In the genomic region with DNA sequence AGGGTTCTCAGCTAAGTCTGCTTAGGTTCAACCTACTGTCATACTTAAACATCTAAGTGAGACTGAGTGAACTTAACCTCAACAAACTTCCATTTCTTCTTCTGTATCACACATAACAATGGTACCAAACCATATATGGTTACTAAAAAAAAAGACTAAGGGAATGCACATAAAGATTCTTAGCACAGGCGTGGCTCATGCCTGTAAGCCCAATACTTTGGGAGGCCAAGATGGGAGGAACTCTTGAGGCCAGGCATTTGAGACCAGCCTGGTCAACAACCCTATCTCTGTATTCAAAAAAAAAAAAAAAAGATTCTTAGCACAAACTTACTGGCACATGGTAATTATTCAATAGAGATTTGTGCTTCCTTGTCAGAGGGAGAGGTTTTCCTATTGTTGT, we compare ENCODE assay signal across 1 cellular context.
TF ChIP-seq lines count a peak whose summit lies in the region.

No MANE protein-coding gene starts in this region.

TF ChIP-seq in WTC11, 78 proteins besides CTCF, POLR2A, EP300 and RAD21:
- TF ChIP-seq, protein P1, sequence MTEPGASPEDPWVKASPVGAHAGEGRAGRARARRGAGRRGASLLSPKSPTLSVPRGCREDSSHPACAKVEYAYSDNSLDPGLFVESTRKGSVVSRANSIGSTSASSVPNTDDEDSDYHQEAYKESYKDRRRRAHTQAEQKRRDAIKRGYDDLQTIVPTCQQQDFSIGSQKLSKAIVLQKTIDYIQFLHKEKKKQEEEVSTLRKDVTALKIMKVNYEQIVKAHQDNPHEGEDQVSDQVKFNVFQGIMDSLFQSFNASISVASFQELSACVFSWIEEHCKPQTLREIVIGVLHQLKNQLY (CRISPR knock-in tag; IDR thresholded peaks at IDR 0.05) = no peak
- TF ChIP-seq ZBTB43 (CRISPR knock-in tag; IDR thresholded peaks at IDR 0.05) = no peak
- no peak for TF ChIP-seq JAZF1 (CRISPR knock-in tag; IDR thresholded peaks at IDR 0.05)
- TF ChIP-seq USF1 (CRISPR knock-in tag; IDR thresholded peaks at IDR 0.05) = no peak
- TF ChIP-seq E2F1 (CRISPR knock-in tag; IDR thresholded peaks at IDR 0.05) = no peak
- no peak for TF ChIP-seq TEAD1 (CRISPR knock-in tag; IDR thresholded peaks at IDR 0.05)
- no peak for TF ChIP-seq SMAD4 (CRISPR knock-in tag; IDR thresholded peaks at IDR 0.05)
- TF ChIP-seq, protein P2, sequence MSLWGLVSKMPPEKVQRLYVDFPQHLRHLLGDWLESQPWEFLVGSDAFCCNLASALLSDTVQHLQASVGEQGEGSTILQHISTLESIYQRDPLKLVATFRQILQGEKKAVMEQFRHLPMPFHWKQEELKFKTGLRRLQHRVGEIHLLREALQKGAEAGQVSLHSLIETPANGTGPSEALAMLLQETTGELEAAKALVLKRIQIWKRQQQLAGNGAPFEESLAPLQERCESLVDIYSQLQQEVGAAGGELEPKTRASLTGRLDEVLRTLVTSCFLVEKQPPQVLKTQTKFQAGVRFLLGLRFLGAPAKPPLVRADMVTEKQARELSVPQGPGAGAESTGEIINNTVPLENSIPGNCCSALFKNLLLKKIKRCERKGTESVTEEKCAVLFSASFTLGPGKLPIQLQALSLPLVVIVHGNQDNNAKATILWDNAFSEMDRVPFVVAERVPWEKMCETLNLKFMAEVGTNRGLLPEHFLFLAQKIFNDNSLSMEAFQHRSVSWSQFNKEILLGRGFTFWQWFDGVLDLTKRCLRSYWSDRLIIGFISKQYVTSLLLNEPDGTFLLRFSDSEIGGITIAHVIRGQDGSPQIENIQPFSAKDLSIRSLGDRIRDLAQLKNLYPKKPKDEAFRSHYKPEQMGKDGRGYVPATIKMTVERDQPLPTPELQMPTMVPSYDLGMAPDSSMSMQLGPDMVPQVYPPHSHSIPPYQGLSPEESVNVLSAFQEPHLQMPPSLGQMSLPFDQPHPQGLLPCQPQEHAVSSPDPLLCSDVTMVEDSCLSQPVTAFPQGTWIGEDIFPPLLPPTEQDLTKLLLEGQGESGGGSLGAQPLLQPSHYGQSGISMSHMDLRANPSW (CRISPR knock-in tag; conservative IDR thresholded peaks at IDR 0.05; ENCODE audit: low read depth) = no peak
- no peak for TF ChIP-seq JUN (CRISPR knock-in tag; IDR thresholded peaks at IDR 0.05)
- TF ChIP-seq, protein P3, sequence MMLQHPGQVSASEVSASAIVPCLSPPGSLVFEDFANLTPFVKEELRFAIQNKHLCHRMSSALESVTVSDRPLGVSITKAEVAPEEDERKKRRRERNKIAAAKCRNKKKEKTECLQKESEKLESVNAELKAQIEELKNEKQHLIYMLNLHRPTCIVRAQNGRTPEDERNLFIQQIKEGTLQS (CRISPR knock-in tag; conservative IDR thresholded peaks at IDR 0.05) = no peak
